ENCODE assay signal across 20 cellular contexts in genomic region chr2:241796209-241796608, GRCh38. TPM values are rescaled to one million over a fixed set of nuclear protein-coding genes. Genes with fewer than 3 reads are reported as not detected.
A peak's percentile ranks its signal among the peaks of the same experiment; 100 is the strongest.
DNase-seq lines count a peak whose midpoint lies in the region; ATAC-seq and TF ChIP-seq lines count a peak whose summit lies in the region.
"Had no signal": no experiment of that assay in that cellular context is flagged by ENCODE, and none has a peak within 500 bp of the region (broad histone marks: within the 10 kb centered on the region; RNA-seq: fewer than 3 reads in every experiment).

No MANE protein-coding gene starts in this region.

- no peak overlapping the region for H4K91ac ChIP-seq in neuronal stem cell (ENCODE audit: low read depth, low read length, poor library complexity)

- H3K9me3 Mint-ChIP-seq in activated naive CD4-positive, alpha-beta T cell treated with anti-CD3 and anti-CD28 coated beads, Interleukin-2, amount 10 ng/mL, durations not matched to agents 7 days and 5 days, result peaks cover 2% of the 10 kb centered on the region
- no peaks in the 10 kb centered on the region for H3K9me3 Mint-ChIP-seq in activated naive CD4-positive, alpha-beta T cell treated with anti-CD3 and anti-CD28 coated beads for 36 hours
- H3K9me3 Mint-ChIP-seq: CD4-positive, alpha-beta T cell had no signal

- peaks cover 12 to 63% (median 41%) of the 10 kb centered on the region in 10 experiments; a peak in 19 of 20 replicates for H3K4me1 ChIP-seq in BLaER1 treated with 17β-estradiol and CSF1 and Interleukin-3, amounts not matched to agents 10 nM and 100 nM
- H3K4me1 ChIP-seq in neuronal stem cell (ENCODE audit: control insufficient read depth in 2 of 2, insufficient read depth in 1 of 2, low read depth in 1 of 2, low read length in 2 of 2) (no peaks in the 10 kb centered on the region), spleen (no peaks in the 10 kb centered on the region)
- H3K4me1 ChIP-seq: BE2C had no signal

- no peak overlapping the region for H3K4ac ChIP-seq in neuronal stem cell (ENCODE audit: low read length)

- no peak overlapping the region for H2AK5ac ChIP-seq in neuronal stem cell (ENCODE audit: low read depth, low read length)

- H2BK5ac ChIP-seq in neuronal stem cell (ENCODE audit: low read length), result no peak overlapping the region

- H3K14ac ChIP-seq in neuronal stem cell (ENCODE audit: low read length), result no peak overlapping the region

- H4K20me1 ChIP-seq in BLaER1 treated with 17β-estradiol and CSF1 and Interleukin-3, amounts not matched to agents 10 nM and 100 nM, result no peaks in the 10 kb centered on the region

- no peak overlapping the region for H3K4me3 ChIP-seq in BLaER1 treated with 17β-estradiol and CSF1 and Interleukin-3, amounts not matched to agents 10 nM and 100 nM
- H3K4me3 ChIP-seq in H7 (ENCODE audit: insufficient read depth, low read depth, low read length) (no peak overlapping the region), neuronal stem cell (ENCODE audit: low read length in 2 of 2) (no peak overlapping the region), spleen (no peak overlapping the region)

- no peaks in the 10 kb centered on the region for H3K36me3 Mint-ChIP-seq in activated naive CD4-positive, alpha-beta T cell treated with anti-CD3 and anti-CD28 coated beads, Interleukin-2, amount 10 ng/mL, durations not matched to agents 7 days and 5 days
- no peaks in the 10 kb centered on the region for H3K36me3 Mint-ChIP-seq in activated naive CD4-positive, alpha-beta T cell treated with anti-CD3 and anti-CD28 coated beads for 36 hours (ENCODE audit: low read depth)

- no CpG with 5 or more reads among the region's 13 CpGs for WGBS in neuronal stem cell (ENCODE audit: extremely low coverage in 2 of 2, insufficient read length in 2 of 2, insufficient replicate concordance in 1 of 2), 2 donors
- 88 to 97% (median 90%) methylated on average over 12 to 13 of the region's 13 CpGs for WGBS in spleen, 5 donors

- intact Hi-C loops in activated naive CD4-positive, alpha-beta T cell treated with anti-CD3 and anti-CD28 coated beads for 36 hours (cut with micrococcal nuclease), result no loop called here
- intact Hi-C loops in spleen (cut with DNase I; ENCODE audit: low total_unique reads), result no loop called here

- H2BK12ac ChIP-seq in neuronal stem cell (ENCODE audit: low read length), result no peak overlapping the region

- H3K36me3 ChIP-seq in BLaER1 treated with 17β-estradiol and CSF1 and Interleukin-3, amounts not matched to agents 10 nM and 100 nM, result no peaks in the 10 kb centered on the region
- H3K36me3 ChIP-seq in H7 (replicated peaks; ENCODE audit: control insufficient read depth, insufficient read depth, low read length), result no peaks in the 10 kb centered on the region
- no peaks in the 10 kb centered on the region for H3K36me3 ChIP-seq in neuronal stem cell (replicated peaks in 1 of 2; ENCODE audit: control insufficient read depth in 2 of 2, insufficient read depth in 2 of 2, low read length in 2 of 2)
- no peaks in the 10 kb centered on the region for H3K36me3 ChIP-seq in spleen
- H3K36me3 ChIP-seq: BE2C had no signal

- H3K27me3 Mint-ChIP-seq in activated naive CD4-positive, alpha-beta T cell treated with anti-CD3 and anti-CD28 coated beads, Interleukin-2, amount 10 ng/mL, durations not matched to agents 7 days and 5 days, result peaks cover 4% of the 10 kb centered on the region
- no peaks in the 10 kb centered on the region for H3K27me3 Mint-ChIP-seq in activated naive CD4-positive, alpha-beta T cell treated with anti-CD3 and anti-CD28 coated beads for 36 hours (ENCODE audit: low read depth)
- H3K27me3 Mint-ChIP-seq: CD4-positive, alpha-beta T cell had no signal

- no peak overlapping the region for H3K9ac ChIP-seq in BLaER1 treated with 17β-estradiol and CSF1 and Interleukin-3, amounts not matched to agents 10 nM and 100 nM
- H3K9ac ChIP-seq in neuronal stem cell (ENCODE audit: low read depth, low read length, poor library complexity), result no peak overlapping the region
- H3K9ac ChIP-seq: KMS-11 had no signal

- no peak for TF ChIP-seq POLR2A in spleen (IDR thresholded peaks at IDR 0.05)

- H3K18ac ChIP-seq in neuronal stem cell (ENCODE audit: low read length), result no peak overlapping the region

- peak; percentile 15 for DNase-seq in activated naive CD4-positive, alpha-beta T cell treated with anti-CD3 and anti-CD28 coated beads, Interleukin-2, amount 10 ng/mL, durations not matched to agents 7 days and 5 days
- DNase-seq in activated naive CD4-positive, alpha-beta T cell treated with anti-CD3 and anti-CD28 coated beads for 36 hours, result no peak
- DNase-seq in H7, result peak; percentile 27
- DNase-seq in neuronal stem cell (ENCODE audit: low spot score), result no peak
- DNase-seq in spleen, result no peak
- DNase-seq: COR-L47; DMS79; IMR-90; NCI-H1105; NCI-H2029 treated with DMSO at 0.1 percent for 48 hours; NCI-H226; NCI-H510A treated with DMSO at 0.1 percent for 48 hours; NCI-H748 treated with DMSO at 0.1 percent for 48 hours; NK-92 treated with Interleukin-12 subunit alpha and Interleukin-12 subunit beta, amount 100 ng/mL, for 24 hours had no signal

- H3K27ac ChIP-seq in BLaER1 treated with 17β-estradiol and CSF1 and Interleukin-3, amounts not matched to agents 10 nM and 100 nM, result no peak overlapping the region
- no peak overlapping the region for H3K27ac ChIP-seq in neuronal stem cell (replicated peaks; ENCODE audit: low read length)
- H3K27ac ChIP-seq in spleen, result no peak overlapping the region
- H3K27ac ChIP-seq: KMS-11 had no signal

- H3K79me1 ChIP-seq in neuronal stem cell (ENCODE audit: low read depth, low read length), result no peaks in the 10 kb centered on the region

- no peak overlapping the region for H2AFZ ChIP-seq in neuronal stem cell (ENCODE audit: low read length)

- ATAC-seq in GM21737 (IDR thresholded peaks at IDR 0.05; ENCODE audit: unreplicated experiment), result no peak

- H3K27me3 ChIP-seq in BLaER1 treated with 17β-estradiol and CSF1 and Interleukin-3, amounts not matched to agents 10 nM and 100 nM, result no peaks in the 10 kb centered on the region
- no peaks in the 10 kb centered on the region for H3K27me3 ChIP-seq in H7 (ENCODE audit: control insufficient read depth, insufficient read depth, low read length)
- no peaks in the 10 kb centered on the region for H3K27me3 ChIP-seq in neuronal stem cell (ENCODE audit: control insufficient read depth in 3 of 3, insufficient read depth in 3 of 3, low read depth in 1 of 3, low read length in 3 of 3)
- no peaks in the 10 kb centered on the region for H3K27me3 ChIP-seq in spleen (replicated peaks in 1 of 7)
- H3K27me3 ChIP-seq: BE2C had no signal

- no peak overlapping the region for H2BK120ac ChIP-seq in neuronal stem cell (ENCODE audit: low read depth, low read length)

- H3K9me3 ChIP-seq in BLaER1 treated with 17β-estradiol and CSF1 and Interleukin-3, amounts not matched to agents 10 nM and 100 nM (replicated peaks in 1 of 11), result peaks cover 1 to 6% (median 4%) of the 10 kb centered on the region in 11 experiments; a peak in 17 of 22 replicates
- H3K9me3 ChIP-seq in neuronal stem cell (replicated peaks in 1 of 2; ENCODE audit: control insufficient read depth in 2 of 2, insufficient read depth in 1 of 2, low read depth in 1 of 2, low read length in 2 of 2) (no peaks in the 10 kb centered on the region), spleen (peaks cover 0 to 1% (median 0%) of the 10 kb centered on the region in 8 donors)
- H3K9me3 ChIP-seq: BE2C had no signal

- no peak overlapping the region for H2BK15ac ChIP-seq in neuronal stem cell (ENCODE audit: low read length)

- no peak overlapping the region for H3K27ac Mint-ChIP-seq in activated naive CD4-positive, alpha-beta T cell treated with anti-CD3 and anti-CD28 coated beads, Interleukin-2, amount 10 ng/mL, durations not matched to agents 7 days and 5 days
- no peak overlapping the region for H3K27ac Mint-ChIP-seq in activated naive CD4-positive, alpha-beta T cell treated with anti-CD3 and anti-CD28 coated beads for 36 hours
- H3K27ac Mint-ChIP-seq: CD4-positive, alpha-beta T cell had no signal

- no peak overlapping the region for H3K4me3 Mint-ChIP-seq in activated naive CD4-positive, alpha-beta T cell treated with anti-CD3 and anti-CD28 coated beads, Interleukin-2, amount 10 ng/mL, durations not matched to agents 7 days and 5 days
- no peak overlapping the region for H3K4me3 Mint-ChIP-seq in activated naive CD4-positive, alpha-beta T cell treated with anti-CD3 and anti-CD28 coated beads for 36 hours
- H3K4me3 Mint-ChIP-seq: CD4-positive, alpha-beta T cell had no signal

- CTCF ChIA-PET in activated naive CD4-positive, alpha-beta T cell treated with anti-CD3 and anti-CD28 coated beads, Interleukin-2, amount 10 ng/mL, durations not matched to agents 7 days and 5 days (lab: Charles Lee), result no interaction called here
- CTCF ChIA-PET in activated naive CD4-positive, alpha-beta T cell treated with anti-CD3 and anti-CD28 coated beads for 36 hours (lab: Charles Lee), result no interaction called here

- TF ChIP-seq CTCF in spleen (IDR thresholded peaks at IDR 0.05 in 8 of 11, conservative IDR thresholded peaks at IDR 0.05 in 3 of 11), result no peak

- no peak overlapping the region for H4K8ac ChIP-seq in neuronal stem cell (ENCODE audit: low read depth, low read length)

- peak overlapping the region in 6 of 11 experiments; percentile 9 to 52 (median 28); a peak in 6 of 22 replicates for H3K4me2 ChIP-seq in BLaER1 treated with 17β-estradiol and CSF1 and Interleukin-3, amounts not matched to agents 10 nM and 100 nM
- no peak overlapping the region for H3K4me2 ChIP-seq in neuronal stem cell (ENCODE audit: insufficient read depth, low read length, poor library complexity, severe bottlenecking)
- H3K4me2 ChIP-seq: KMS-11 had no signal

- peak overlapping the region; percentile 23 for H3K23ac ChIP-seq in neuronal stem cell (ENCODE audit: low read depth, low read length, poor library complexity)

- no peaks in the 10 kb centered on the region for H3K4me1 Mint-ChIP-seq in activated naive CD4-positive, alpha-beta T cell treated with anti-CD3 and anti-CD28 coated beads, Interleukin-2, amount 10 ng/mL, durations not matched to agents 7 days and 5 days
- no peaks in the 10 kb centered on the region for H3K4me1 Mint-ChIP-seq in activated naive CD4-positive, alpha-beta T cell treated with anti-CD3 and anti-CD28 coated beads for 36 hours (ENCODE audit: low read depth)

RNA-seq across cellular contexts. Expression of gene NEU4, which starts 12.8 kb away (rescaled TPM):
- total RNA-seq in activated naive CD4-positive, alpha-beta T cell treated with anti-CD3 and anti-CD28 coated beads for 36 hours, result not detected
- 0.41 TPM in 1 of 2 replicates, not detected in the other for total RNA-seq in H7 (2014; rRNA removed; shearing (Covaris generic))
- 0.45 TPM for polyA plus RNA-seq in neuronal stem cell (2013, experiment 1 of 2)
- 0.37 TPM for polyA plus RNA-seq in neuronal stem cell (2013, experiment 2 of 2)
- total RNA-seq in spleen, result 1 to 10 TPM in 2 of 7 donors, under 1 TPM in 2, not detected in 3; 0.32 to 1.9 (median 0.85) TPM
- polyA plus RNA-seq in spleen, result under 1 TPM; 0.04 to 0.22 (median 0.08) TPM
- total RNA-seq: IMR-90 had no signal
- polyA plus RNA-seq: IMR-90 had no signal

RNA-seq across cellular contexts. Expression of gene GAL3ST2, which starts 19.6 kb away (rescaled TPM):
- total RNA-seq in activated naive CD4-positive, alpha-beta T cell treated with anti-CD3 and anti-CD28 coated beads for 36 hours, result not detected
- 0.14 TPM in 1 of 2 replicates, not detected in the other for total RNA-seq in H7 (2014; rRNA removed; shearing (Covaris generic))
- polyA plus RNA-seq in neuronal stem cell (2013, experiment 1 of 2), result 0.45 TPM
- 0.47 TPM for polyA plus RNA-seq in neuronal stem cell (2013, experiment 2 of 2)
- total RNA-seq in spleen, result under 1 TPM in 2 of 7 donors, not detected in 5; 0.25 to 0.85 TPM
- not detected for polyA plus RNA-seq in spleen
- total RNA-seq: H1, IMR-90 had no signal
- polyA plus RNA-seq: H1 had no signal

Comparison
In these comparisons a context has a peak if more than half of its experiments do, and no peak if none do; other contexts are left out.
1. DNase-seq: peak in activated naive CD4-positive, alpha-beta T cell treated with anti-CD3 and anti-CD28 coated beads, Interleukin-2, amount 10 ng/mL, durations not matched to agents 7 days and 5 days (single experiment) and H7 (single experiment); none in activated naive CD4-positive, alpha-beta T cell treated with anti-CD3 and anti-CD28 coated beads for 36 hours (single experiment), neuronal stem cell (single experiment) and spleen (single experiment).